Comparison of ENCODE assay signal across 13 cellular contexts in genomic region chr5:139193928-139194327, GRCh38. TPM values are rescaled to one million over a fixed set of nuclear protein-coding genes. Genes with fewer than 3 reads are reported as not detected.
DNase-seq lines count a peak whose midpoint lies in the region; ATAC-seq and TF ChIP-seq lines count a peak whose summit lies in the region.
"Had no signal": no experiment of that assay in that cellular context is flagged by ENCODE, and none has a peak within 500 bp of the region (broad histone marks: within the 10 kb centered on the region; RNA-seq: fewer than 3 reads in every experiment).

No MANE protein-coding gene starts in this region.

- TF ChIP-seq RAD21 in SK-N-SH (IDR thresholded peaks at IDR 0.05; ENCODE audit: low read length) = 0 out of 2 replicates have a peak, but pooled peaks have one; percentile 7

- H3K4me3 ChIP-seq in SK-N-SH (ENCODE audit: low read depth in 2 of 2, low read length in 1 of 2) = no peak overlapping the region
- no peak overlapping the region for H3K4me3 ChIP-seq in endodermal cell (ENCODE audit: low read length)

- no peaks in the 10 kb centered on the region for H3K9me3 Mint-ChIP-seq in endodermal cell
- H3K9me3 Mint-ChIP-seq: stimulated activated memory B cell treated with anti-CD40 and anti-IgM and Interleukin-4, amounts not matched to agents 10 μg/mL and 1 μg/mL and 100 μg/mL, for 72 hours had no signal

- DNase-seq in SK-N-SH (no peak), MV-4-11 (lab: John Stamatoyannopoulos, UW) (peak; percentile 21), endodermal cell (peak; percentile 56), renal cortical epithelial cell (ENCODE audit: low read depth) (peak; percentile 26), NCI-H2029 treated with DMSO at 0.1 percent for 48 hours (lab: John Stamatoyannopoulos, UW) (no peak), amniotic stem cell (lab: John Stamatoyannopoulos, UW) (no peak)
- DNase-seq: activated T-cell treated with anti-CD3 and anti-CD28 coated beads, Interleukin-2, amount 50 U/mL, for 1 hour; SHP77 treated with DMSO at 0.1 percent for 48 hours had no signal

- no peaks in the 10 kb centered on the region for H3F3A ChIP-seq in SK-N-SH (replicated peaks; ENCODE audit: insufficient read depth)

- CTCF ChIA-PET in SK-N-SH (lab: Yijun Ruan, JAX) = no interaction called here

- no peaks in the 10 kb centered on the region for H3K9me2 ChIP-seq in SK-N-SH

- no peak overlapping the region for H3K27ac Mint-ChIP-seq in endodermal cell
- H3K27ac Mint-ChIP-seq: stimulated activated memory B cell treated with anti-CD40 and anti-IgM and Interleukin-4, amounts not matched to agents 10 μg/mL and 1 μg/mL and 100 μg/mL, for 72 hours had no signal

- POLR2A ChIA-PET in SK-N-SH (lab: Yijun Ruan, JAX) = no interaction called here

- no peaks in the 10 kb centered on the region for H4K20me1 ChIP-seq in SK-N-SH (ENCODE audit: insufficient read depth)

- no peak overlapping the region for H3K4me3 Mint-ChIP-seq in endodermal cell
- H3K4me3 Mint-ChIP-seq: stimulated activated memory B cell treated with anti-CD40 and anti-IgM and Interleukin-4, amounts not matched to agents 10 μg/mL and 1 μg/mL and 100 μg/mL, for 72 hours had no signal

- TF ChIP-seq EP300 in SK-N-SH (IDR thresholded peaks at IDR 0.05; ENCODE audit: borderline replicate concordance in 1 of 2, low read depth in 1 of 2, low read length in 1 of 2) = no peak

- H3K79me2 ChIP-seq in SK-N-SH (ENCODE audit: insufficient read depth) = peaks cover 24% of the 10 kb centered on the region

- H3K36me3 Mint-ChIP-seq in endodermal cell (ENCODE audit: low read depth) = peaks cover 8% of the 10 kb centered on the region

- no peak overlapping the region for H3K4me2 ChIP-seq in SK-N-SH

- H3K27me3 ChIP-seq in SK-N-SH (ENCODE audit: insufficient read depth) (no peaks in the 10 kb centered on the region), endodermal cell (ENCODE audit: control insufficient read depth, insufficient read depth, low read length, poor library complexity, severe bottlenecking) (no peaks in the 10 kb centered on the region)

- H3K27ac ChIP-seq in SK-N-SH (ENCODE audit: low read depth in 2 of 2, low read length in 1 of 2) = no peak overlapping the region
- no peak overlapping the region for H3K27ac ChIP-seq in endodermal cell (ENCODE audit: low read depth, low read length)
- H3K27ac ChIP-seq: C4-2B had no signal

- no peaks in the 10 kb centered on the region for H3K27me3 Mint-ChIP-seq in endodermal cell (ENCODE audit: insufficient read depth)
- H3K27me3 Mint-ChIP-seq: stimulated activated memory B cell treated with anti-CD40 and anti-IgM and Interleukin-4, amounts not matched to agents 10 μg/mL and 1 μg/mL and 100 μg/mL, for 72 hours had no signal

- H3K9me3 ChIP-seq in SK-N-SH = no peaks in the 10 kb centered on the region
- H3K9me3 ChIP-seq in endodermal cell (ENCODE audit: control insufficient read depth, low read length) = no peaks in the 10 kb centered on the region

- no peak for ATAC-seq in SK-N-SH treated with all-trans-retinoic acid at 6 μM for 48 hours
- no peak for ATAC-seq in GM21717 (IDR thresholded peaks at IDR 0.05; ENCODE audit: unreplicated experiment)
- ATAC-seq: left lobe of liver; stimulated activated memory B cell treated with anti-CD40 and anti-IgM and Interleukin-4, amounts not matched to agents 10 μg/mL and 1 μg/mL and 100 μg/mL, for 72 hours had no signal

- H3K4me1 ChIP-seq in SK-N-SH (ENCODE audit: control insufficient read depth in 1 of 2, insufficient read depth in 2 of 2, low read depth in 1 of 2, low read length in 1 of 2) = no peaks in the 10 kb centered on the region; a peak in 1 of 4 replicates
- H3K4me1 ChIP-seq in endodermal cell (ENCODE audit: control insufficient read depth, insufficient read depth, low read length) = no peaks in the 10 kb centered on the region

- H3K36me3 ChIP-seq in SK-N-SH (replicated peaks in 1 of 2; ENCODE audit: control insufficient read depth in 1 of 2, insufficient read depth in 2 of 2, low read length in 1 of 2) (peaks cover 0 to 10% of the 10 kb centered on the region in 2 experiments), endodermal cell (ENCODE audit: control insufficient read depth, insufficient read depth, low read length) (peaks cover 6% of the 10 kb centered on the region)

- no peak overlapping the region for H2AFZ ChIP-seq in SK-N-SH (ENCODE audit: low read depth)

- H3K9ac ChIP-seq in SK-N-SH = no peak overlapping the region
- no peak overlapping the region for H3K9ac ChIP-seq in endodermal cell (ENCODE audit: extremely low read depth, low read length, poor library complexity, severe bottlenecking)

- peak; percentile 31; the same call in 1 of the 2 replicates for TF ChIP-seq CTCF in SK-N-SH (IDR thresholded peaks at IDR 0.05)
- peak; percentile 69 for TF ChIP-seq CTCF in endodermal cell (conservative IDR thresholded peaks at IDR 0.05)

- WGBS in SK-N-SH (ENCODE audit: low lambda C conversion rate) = 100% methylated on average over 1 of the region's 1 CpG
- WGBS in endodermal cell (ENCODE audit: insufficient coverage in 1 of 2, insufficient read length in 1 of 2), 2 experiments = 84% methylated on average over 1 of the region's 1 CpG; no CpG with 5 or more reads in 1 of the 2 experiments

- peaks cover 14% of the 10 kb centered on the region for H3K4me1 Mint-ChIP-seq in endodermal cell

TF ChIP-seq in SK-N-SH, 30 proteins besides CTCF, POLR2A, EP300 and RAD21:
- TF ChIP-seq ELF1 (IDR thresholded peaks at IDR 0.05) (no peak), ZBTB33 (IDR thresholded peaks at IDR 0.05; ENCODE audit: borderline replicate concordance, low read depth) (no peak), TCF12 (IDR thresholded peaks at IDR 0.05) (no peak)

TF ChIP-seq in SK-N-SH treated with all-trans-retinoic acid at 6 μM for 48 hours, 23 proteins besides CTCF, POLR2A, EP300 and RAD21:
- TF ChIP-seq ZFP3 (CRISPR knock-in tag; IDR thresholded peaks at IDR 0.05) (no peak), ZC3H10 (CRISPR knock-in tag; IDR thresholded peaks at IDR 0.05) (no peak)

RNA-seq across cellular contexts. Expression of gene SIL1, which starts 4.2 kb away (rescaled TPM):
- polyA plus RNA-seq in SK-N-SH (2012; rRNA removed) = 25.9 and 26.2 TPM in 2 replicates
- polyA plus RNA-seq in SK-N-SH (2012; cell fraction: cytosol; rRNA removed) = 20.9 and 22.4 TPM in 2 replicates
- 19.4 and 33.3 TPM in 2 replicates for polyA plus RNA-seq in SK-N-SH (2012; cell fraction: nucleus; rRNA removed)
- total RNA-seq in endodermal cell (10 to 100 TPM; 17.2 to 20.2 TPM), renal cortical epithelial cell (59.7 and 160 TPM in 2 replicates)
- polyA plus RNA-seq in endodermal cell (2013, experiment 1 of 2) = 17.0 TPM
- polyA plus RNA-seq in endodermal cell (2013, experiment 2 of 2) = 16.8 TPM

Comparison
In these comparisons a context has a peak if more than half of its experiments do, and no peak if none do; other contexts are left out.
1. DNase-seq: peak in MV-4-11 (single experiment), endodermal cell (single experiment) and renal cortical epithelial cell (single experiment); none in SK-N-SH (single experiment), NCI-H2029 treated with DMSO at 0.1 percent for 48 hours (single experiment) and amniotic stem cell (single experiment).